ENCODE assay signal across 9 cellular contexts in genomic region chr7:5397657-5398237, GRCh38. TPM values are rescaled to one million over a fixed set of nuclear protein-coding genes. Genes with fewer than 3 reads are reported as not detected.
DNase-seq lines count a peak whose midpoint lies in the region; ATAC-seq and TF ChIP-seq lines count a peak whose summit lies in the region.
"Had no signal": no experiment of that assay in that cellular context is flagged by ENCODE, and none has a peak within 500 bp of the region (broad histone marks: within the 10 kb centered on the region; RNA-seq: fewer than 3 reads in every experiment).

No MANE protein-coding gene starts in this region.

- H3K4me3 ChIP-seq in DOHH2 (ENCODE audit: low read length), result peak overlapping the region; percentile 75
- H3K4me3 ChIP-seq in osteoblast (ENCODE audit: insufficient read depth, low read length), result peak overlapping the region; percentile 81

- H3K9me2 ChIP-seq in DOHH2 (replicated peaks; ENCODE audit: control insufficient read depth, low read length), result no peaks in the 10 kb centered on the region

- H3K27ac ChIP-seq in DOHH2 (ENCODE audit: low read depth, low read length) (no peak overlapping the region), osteoblast (ENCODE audit: low read depth, low read length) (peak overlapping the region; percentile 91), caudate nucleus (ENCODE audit: low read depth, low read length) (no peak overlapping the region)

- H3K9me3 ChIP-seq in DOHH2 (ENCODE audit: control insufficient read depth, insufficient read depth, low read length) (no peaks in the 10 kb centered on the region), osteoblast (ENCODE audit: low read depth, low read length) (no peaks in the 10 kb centered on the region)

- H3K27me3 Mint-ChIP-seq in brain, result peaks cover 3% of the 10 kb centered on the region

- H3K27me3 ChIP-seq in DOHH2 (ENCODE audit: control insufficient read depth, low read length), result no peaks in the 10 kb centered on the region
- no peaks in the 10 kb centered on the region for H3K27me3 ChIP-seq in osteoblast (ENCODE audit: insufficient read depth, low read length)

- no peak for DNase-seq in osteoblast (ENCODE audit: insufficient read length, low spot score, missing footprints)
- no peak for DNase-seq in UCSD-AML1 (lab: John Stamatoyannopoulos, UW; ENCODE audit: unreplicated experiment)
- no peak for DNase-seq in caudate nucleus (lab: John Stamatoyannopoulos, UW)
- no peak for DNase-seq in stimulated activated CD4-positive, alpha-beta T cell treated with anti-CD3 and anti-CD28 coated beads, Interleukin-12 subunit alpha, Interleukin-12 subunit beta, amount 100 ng/mL, for 4 hours
- DNase-seq: nephron progenitor cell had no signal

- H3K36me3 Mint-ChIP-seq in brain, result peaks cover 66% of the 10 kb centered on the region

- no peak overlapping the region for H3K4me3 Mint-ChIP-seq in brain
- H3K4me3 Mint-ChIP-seq: nephron progenitor cell had no signal

- H2AFZ ChIP-seq in osteoblast (ENCODE audit: low read length), result no peak overlapping the region

- peaks cover 5% of the 10 kb centered on the region for H3K4me1 Mint-ChIP-seq in brain

- TF ChIP-seq CTCF in DOHH2 (IDR thresholded peaks at IDR 0.05; ENCODE audit: low read depth, low read length, poor library complexity, severe bottlenecking), result no peak
- TF ChIP-seq CTCF in brain (conservative IDR thresholded peaks at IDR 0.05), result no peak
- TF ChIP-seq CTCF in osteoblast (IDR thresholded peaks at IDR 0.05; ENCODE audit: extremely low read depth, low read depth, low read length), result no peak

- peaks cover 19% of the 10 kb centered on the region for H3K36me3 ChIP-seq in DOHH2 (ENCODE audit: control insufficient read depth, low read length)
- peaks cover 16% of the 10 kb centered on the region for H3K36me3 ChIP-seq in osteoblast (ENCODE audit: insufficient read depth, low read length)

- peak overlapping the region in 3 of 5 experiments; percentile 52 to 92 (median 64) for H3K27ac Mint-ChIP-seq in brain

- peaks cover 9% of the 10 kb centered on the region; the same call in 1 of the 2 replicates for H4K20me1 ChIP-seq in DOHH2 (ENCODE audit: control insufficient read depth, insufficient read depth, low read depth, low read length)
- peaks cover 55% of the 10 kb centered on the region for H4K20me1 ChIP-seq in osteoblast (ENCODE audit: insufficient read depth, low read length)

- H3K9me3 Mint-ChIP-seq in brain, result no peaks in the 10 kb centered on the region
- H3K9me3 Mint-ChIP-seq: nephron progenitor cell had no signal

- H3K79me2 ChIP-seq in DOHH2 (ENCODE audit: control insufficient read depth, low read length) (peaks cover 28% of the 10 kb centered on the region), osteoblast (ENCODE audit: insufficient read depth, low read length) (peaks cover 95% of the 10 kb centered on the region)

- H3K4me1 ChIP-seq in DOHH2 (ENCODE audit: control insufficient read depth, low read length) (peaks cover 20% of the 10 kb centered on the region), osteoblast (ENCODE audit: insufficient read depth, low read length) (peaks cover 10% of the 10 kb centered on the region)

- H3K4me2 ChIP-seq in DOHH2 (ENCODE audit: low read length), result peak overlapping the region; percentile 71
- H3K4me2 ChIP-seq in osteoblast (ENCODE audit: insufficient read depth, low read length), result peak overlapping the region; percentile 91

- ATAC-seq in HG03103 (IDR thresholded peaks at IDR 0.05; ENCODE audit: low read depth, unreplicated experiment), result peak; percentile 7
- no peak for ATAC-seq in GM21723 (IDR thresholded peaks at IDR 0.05; ENCODE audit: unreplicated experiment)

- H3F3A ChIP-seq in DOHH2 (ENCODE audit: control insufficient read depth, insufficient read depth), result no peaks in the 10 kb centered on the region

RNA-seq across cellular contexts. Expression of gene TNRC18, which starts 25.9 kb away (rescaled TPM):
- polyA plus RNA-seq in brain (ENCODE audit: insufficient read depth, low read depth, low replicate concordance), result 36.8 TPM
- total RNA-seq in osteoblast, result 61.3 and 83.6 TPM in 2 replicates
